Comparison of ENCODE assay signal across 10 cellular contexts in genomic region chr20:31673943-31674463, GRCh38.
DNase-seq lines count a peak whose midpoint lies in the region; ATAC-seq and TF ChIP-seq lines count a peak whose summit lies in the region.
"Had no signal": no experiment of that assay in that cellular context is flagged by ENCODE, and none has a peak within 500 bp of the region (broad histone marks: within the 10 kb centered on the region; RNA-seq: fewer than 3 reads in every experiment).

No MANE protein-coding gene starts in this region.

- H3K79me2 ChIP-seq in Loucy (ENCODE audit: insufficient read depth, low read length), result peaks cover 68% of the 10 kb centered on the region

- peak overlapping the region in 9 of 10 experiments; percentile 3 to 59 (median 48); a peak in 10 of 20 replicates for H3K4me3 ChIP-seq in BLaER1 treated with 17β-estradiol and CSF1 and Interleukin-3, amounts not matched to agents 10 nM and 100 nM
- H3K4me3 ChIP-seq in Loucy (ENCODE audit: low read length, poor library complexity, severe bottlenecking) (peak overlapping the region; percentile 70), neutrophil (ENCODE audit: low read depth in 1 of 2, low read length in 1 of 2) (peak overlapping the region; percentile 33 to 40)

- DNase-seq in caudate nucleus (lab: John Stamatoyannopoulos, UW), result no peak
- DNase-seq in NCI-H146 (lab: John Stamatoyannopoulos, UW), result no peak
- no peak for DNase-seq in NCI-H146 treated with DMSO at 0.1 percent for 48 hours (lab: John Stamatoyannopoulos, UW; ENCODE audit: unreplicated experiment)
- DNase-seq in activated CD4-positive, CD25-positive, alpha-beta regulatory T cell treated with anti-CD3 and anti-CD28 coated beads, Interleukin-2, amount 50 U/mL, for 72 hours, result no peak
- DNase-seq: DMS153; effector CD8-positive, alpha-beta T cell had no signal

- no peaks in the 10 kb centered on the region for H3K9me2 ChIP-seq in Loucy (replicated peaks; ENCODE audit: low read depth, low read length)

- ATAC-seq in HG03097 (IDR thresholded peaks at IDR 0.05; ENCODE audit: low FRiP score, unreplicated experiment), result no peak

- H3K27me3 ChIP-seq in BLaER1 treated with 17β-estradiol and CSF1 and Interleukin-3, amounts not matched to agents 10 nM and 100 nM, result no peaks in the 10 kb centered on the region
- no peaks in the 10 kb centered on the region for H3K27me3 ChIP-seq in Loucy (ENCODE audit: insufficient read depth, low read length, poor library complexity, severe bottlenecking)
- no peaks in the 10 kb centered on the region for H3K27me3 ChIP-seq in neutrophil

- peak overlapping the region; percentile 44 to 96 (median 86); a peak in 21 of 22 replicates for H3K27ac ChIP-seq in BLaER1 treated with 17β-estradiol and CSF1 and Interleukin-3, amounts not matched to agents 10 nM and 100 nM
- H3K27ac ChIP-seq in caudate nucleus (ENCODE audit: low read depth, low read length), result peak overlapping the region; percentile 96
- peak overlapping the region; percentile 93 for H3K27ac ChIP-seq in neutrophil

- H3K9ac ChIP-seq in BLaER1 treated with 17β-estradiol and CSF1 and Interleukin-3, amounts not matched to agents 10 nM and 100 nM, result peak overlapping the region; percentile 23 to 81 (median 71); a peak in 17 of 22 replicates
- peak overlapping the region; percentile 77 for H3K9ac ChIP-seq in Loucy (ENCODE audit: low read depth, low read length, poor library complexity, severe bottlenecking)

- TF ChIP-seq CTCF in Loucy (conservative IDR thresholded peaks at IDR 0.05; ENCODE audit: low read length) (no peak), neutrophil (IDR thresholded peaks at IDR 0.05) (no peak)

- H4K20me1 ChIP-seq in BLaER1 treated with 17β-estradiol and CSF1 and Interleukin-3, amounts not matched to agents 10 nM and 100 nM, result peaks cover 0 to 66% (median 0%) of the 10 kb centered on the region in 11 experiments; a peak in 3 of 22 replicates
- H4K20me1 ChIP-seq in Loucy (ENCODE audit: insufficient read depth, low read length, poor library complexity, severe bottlenecking), result no peaks in the 10 kb centered on the region

- H3K4me1 ChIP-seq in BLaER1 treated with 17β-estradiol and CSF1 and Interleukin-3, amounts not matched to agents 10 nM and 100 nM, result peaks cover 92 to 98% (median 95%) of the 10 kb centered on the region in 10 experiments
- peaks cover 63% of the 10 kb centered on the region for H3K4me1 ChIP-seq in Loucy (ENCODE audit: insufficient read depth, low read length, poor library complexity, severe bottlenecking)
- peaks cover 34 to 48% of the 10 kb centered on the region in 2 experiments for H3K4me1 ChIP-seq in neutrophil (ENCODE audit: control insufficient read depth in 1 of 2, insufficient read depth in 1 of 2, low read depth in 1 of 2, low read length in 1 of 2)

- H2AFZ ChIP-seq in Loucy (ENCODE audit: low read length), result no peak overlapping the region

- H3K4me2 ChIP-seq in BLaER1 treated with 17β-estradiol and CSF1 and Interleukin-3, amounts not matched to agents 10 nM and 100 nM, result peak overlapping the region; percentile 91 to 99 (median 97)
- H3K4me2 ChIP-seq in Loucy (ENCODE audit: low read depth, low read length, poor library complexity, severe bottlenecking), result peak overlapping the region; percentile 83

- H3K36me3 ChIP-seq in BLaER1 treated with 17β-estradiol and CSF1 and Interleukin-3, amounts not matched to agents 10 nM and 100 nM, result peaks cover 10 to 55% (median 48%) of the 10 kb centered on the region in 11 experiments; a peak in 19 of 22 replicates
- H3K36me3 ChIP-seq in Loucy (ENCODE audit: insufficient read depth, low read length) (peaks cover 21% of the 10 kb centered on the region; the same call in 1 of the 2 replicates), neutrophil (peaks cover 12% of the 10 kb centered on the region)

- H3K9me3 ChIP-seq in BLaER1 treated with 17β-estradiol and CSF1 and Interleukin-3, amounts not matched to agents 10 nM and 100 nM (replicated peaks in 1 of 11), result no peaks in the 10 kb centered on the region
- no peaks in the 10 kb centered on the region for H3K9me3 ChIP-seq in Loucy (ENCODE audit: insufficient read depth, low read depth, low read length)
- H3K9me3 ChIP-seq in neutrophil, result no peaks in the 10 kb centered on the region

- peaks cover 18% of the 10 kb centered on the region for H3F3A ChIP-seq in Loucy (ENCODE audit: low read depth)
